ENCODE assay signal across 1 cellular context in the genomic region with DNA sequence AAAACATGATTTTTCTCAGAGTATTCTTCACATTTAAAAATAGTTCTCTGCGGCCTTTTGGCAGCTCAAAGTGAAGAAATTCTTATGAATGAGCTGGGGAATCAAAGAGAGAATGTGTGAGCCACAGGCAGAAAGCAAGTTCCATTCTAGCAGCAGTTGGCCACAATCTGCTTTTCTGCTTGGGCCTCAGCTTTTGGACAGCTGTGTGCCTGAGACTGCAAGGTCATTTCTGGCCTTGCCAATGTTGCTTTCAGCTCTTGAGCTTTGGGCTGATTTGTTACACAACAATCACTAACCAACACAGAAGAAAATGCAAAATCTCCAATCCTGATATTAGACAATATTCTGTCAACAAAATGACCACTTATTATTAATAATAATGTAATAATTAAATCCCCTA.
TF ChIP-seq lines count a peak whose summit lies in the region.

No MANE protein-coding gene starts in this region.

TF ChIP-seq in IMR-90, 13 proteins besides CTCF, POLR2A, EP300 and RAD21:
- no peak for TF ChIP-seq SMC3 (IDR thresholded peaks at IDR 0.05; ENCODE audit: low read depth, low read length)
- TF ChIP-seq, protein P1, sequence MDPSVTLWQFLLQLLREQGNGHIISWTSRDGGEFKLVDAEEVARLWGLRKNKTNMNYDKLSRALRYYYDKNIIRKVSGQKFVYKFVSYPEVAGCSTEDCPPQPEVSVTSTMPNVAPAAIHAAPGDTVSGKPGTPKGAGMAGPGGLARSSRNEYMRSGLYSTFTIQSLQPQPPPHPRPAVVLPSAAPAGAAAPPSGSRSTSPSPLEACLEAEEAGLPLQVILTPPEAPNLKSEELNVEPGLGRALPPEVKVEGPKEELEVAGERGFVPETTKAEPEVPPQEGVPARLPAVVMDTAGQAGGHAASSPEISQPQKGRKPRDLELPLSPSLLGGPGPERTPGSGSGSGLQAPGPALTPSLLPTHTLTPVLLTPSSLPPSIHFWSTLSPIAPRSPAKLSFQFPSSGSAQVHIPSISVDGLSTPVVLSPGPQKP (IDR thresholded peaks at IDR 0.05; ENCODE audit: borderline replicate concordance, low read depth, low read length), result no peak
- TF ChIP-seq, protein P2, sequence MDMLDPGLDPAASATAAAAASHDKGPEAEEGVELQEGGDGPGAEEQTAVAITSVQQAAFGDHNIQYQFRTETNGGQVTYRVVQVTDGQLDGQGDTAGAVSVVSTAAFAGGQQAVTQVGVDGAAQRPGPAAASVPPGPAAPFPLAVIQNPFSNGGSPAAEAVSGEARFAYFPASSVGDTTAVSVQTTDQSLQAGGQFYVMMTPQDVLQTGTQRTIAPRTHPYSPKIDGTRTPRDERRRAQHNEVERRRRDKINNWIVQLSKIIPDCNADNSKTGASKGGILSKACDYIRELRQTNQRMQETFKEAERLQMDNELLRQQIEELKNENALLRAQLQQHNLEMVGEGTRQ (IDR thresholded peaks at IDR 0.05; ENCODE audit: low read depth, low read length), result no peak
- no peak for TF ChIP-seq NFE2L2 (IDR thresholded peaks at IDR 0.05; ENCODE audit: low read depth, low read length)
- TF ChIP-seq FOS (IDR thresholded peaks at IDR 0.05; ENCODE audit: low read depth, low read length), result no peak
- TF ChIP-seq MAZ (IDR thresholded peaks at IDR 0.05; ENCODE audit: borderline replicate concordance, low read depth, low read length), result no peak
- TF ChIP-seq CEBPB (IDR thresholded peaks at IDR 0.05; ENCODE audit: low read depth, low read length), result no peak
- TF ChIP-seq MAFK (IDR thresholded peaks at IDR 0.05; ENCODE audit: low read depth, low read length), result no peak
